8 cellular contexts compared by ENCODE assay signal in genomic region chr3:91383100-91383894, GRCh38.
DNase-seq lines count a peak whose midpoint lies in the region; ATAC-seq and TF ChIP-seq lines count a peak whose summit lies in the region.
"Not testable (repeated sequence)": the region's sequence is repeated elsewhere in the genome, so short reads cannot be mapped to it uniquely, and the experiment has no call there.

No MANE protein-coding gene starts in this region.

- H3K4me3 Mint-ChIP-seq in activated CD4-positive, alpha-beta T cell treated with anti-CD3 and anti-CD28 coated beads, Interleukin-2, amount 10 ng/mL, durations not matched to agents 7 days and 5 days = not testable (repeated sequence)
- H3K4me3 Mint-ChIP-seq in activated naive CD8-positive, alpha-beta T cell treated with anti-CD3 and anti-CD28 coated beads, Interleukin-2, amount 10 ng/mL, durations not matched to agents 7 days and 5 days = peak overlapping the region; percentile 31
- H3K4me3 Mint-ChIP-seq in natural killer cell treated with Interleukin-12 subunit alpha and Interleukin-12 subunit beta and Interleukin-15 and Interleukin-18, amount 100 ng/mL, for 72 hours = peak overlapping the region; percentile 6

- DNase-seq in ELR (ENCODE audit: low read depth) (peak; percentile 9), HT1080 (ENCODE audit: low read depth) (peak; percentile 6), MM.1S (peak; percentile 39)
- DNase-seq in PC-3; activated CD4-positive, alpha-beta T cell treated with anti-CD3 and anti-CD28 coated beads, Interleukin-2, amount 10 ng/mL, durations not matched to agents 7 days and 5 days; activated naive CD8-positive, alpha-beta T cell treated with anti-CD3 and anti-CD28 coated beads, Interleukin-2, amount 10 ng/mL, durations not matched to agents 7 days and 5 days; natural killer cell treated with Interleukin-12 subunit alpha and Interleukin-12 subunit beta and Interleukin-15 and Interleukin-18, amount 100 ng/mL, for 72 hours (ENCODE audit: low spot score): not testable (repeated sequence)

- not testable (repeated sequence) for H3K4me1 Mint-ChIP-seq in activated CD4-positive, alpha-beta T cell treated with anti-CD3 and anti-CD28 coated beads, Interleukin-2, amount 10 ng/mL, durations not matched to agents 7 days and 5 days; activated naive CD8-positive, alpha-beta T cell treated with anti-CD3 and anti-CD28 coated beads, Interleukin-2, amount 10 ng/mL, durations not matched to agents 7 days and 5 days; natural killer cell treated with Interleukin-12 subunit alpha and Interleukin-12 subunit beta and Interleukin-15 and Interleukin-18, amount 100 ng/mL, for 72 hours (ENCODE audit: low read depth in 2 of 2)

- POLR2A ChIA-PET in PC-3 (lab: Charles Lee; ENCODE audit: unreplicated experiment); activated CD4-positive, alpha-beta T cell treated with anti-CD3 and anti-CD28 coated beads, Interleukin-2, amount 10 ng/mL, durations not matched to agents 7 days and 5 days (lab: Charles Lee); activated naive CD8-positive, alpha-beta T cell treated with anti-CD3 and anti-CD28 coated beads, Interleukin-2, amount 10 ng/mL, durations not matched to agents 7 days and 5 days (lab: Charles Lee): not testable (repeated sequence)

- peak overlapping the region; percentile 4 for H3K27ac Mint-ChIP-seq in activated CD4-positive, alpha-beta T cell treated with anti-CD3 and anti-CD28 coated beads, Interleukin-2, amount 10 ng/mL, durations not matched to agents 7 days and 5 days
- peak overlapping the region; percentile 47 for H3K27ac Mint-ChIP-seq in activated naive CD8-positive, alpha-beta T cell treated with anti-CD3 and anti-CD28 coated beads, Interleukin-2, amount 10 ng/mL, durations not matched to agents 7 days and 5 days
- H3K27ac Mint-ChIP-seq in natural killer cell treated with Interleukin-12 subunit alpha and Interleukin-12 subunit beta and Interleukin-15 and Interleukin-18, amount 100 ng/mL, for 72 hours = not testable (repeated sequence)

- not testable (repeated sequence) for H3K27me3 Mint-ChIP-seq in activated CD4-positive, alpha-beta T cell treated with anti-CD3 and anti-CD28 coated beads, Interleukin-2, amount 10 ng/mL, durations not matched to agents 7 days and 5 days; activated naive CD8-positive, alpha-beta T cell treated with anti-CD3 and anti-CD28 coated beads, Interleukin-2, amount 10 ng/mL, durations not matched to agents 7 days and 5 days; natural killer cell treated with Interleukin-12 subunit alpha and Interleukin-12 subunit beta and Interleukin-15 and Interleukin-18, amount 100 ng/mL, for 72 hours

- H3K36me3 ChIP-seq in BLaER1; MM.1S (replicated peaks; ENCODE audit: insufficient read depth, low read length); PC-3 (ENCODE audit: low read depth, low read length): not testable (repeated sequence)

- not testable (repeated sequence) for H3F3A ChIP-seq in MM.1S (ENCODE audit: insufficient read depth, low read length); PC-3 (ENCODE audit: low read length, unreplicated experiment)

- CTCF ChIA-PET in PC-3 (lab: Charles Lee); activated CD4-positive, alpha-beta T cell treated with anti-CD3 and anti-CD28 coated beads, Interleukin-2, amount 10 ng/mL, durations not matched to agents 7 days and 5 days (lab: Charles Lee): not testable (repeated sequence)

- not testable (repeated sequence) for H3K9ac ChIP-seq in BLaER1; MM.1S (ENCODE audit: low read length); PC-3 (ENCODE audit: low read length)

- H2AFZ ChIP-seq in MM.1S (ENCODE audit: low read length) (peak overlapping the region; percentile 53), PC-3 (ENCODE audit: low read length) (0 out of 2 replicates have a peak overlapping the region, but pooled peaks have one; percentile 22)

- H3K9me2 ChIP-seq in MM.1S (replicated peaks; ENCODE audit: insufficient read depth, low read length); PC-3 (replicated peaks; ENCODE audit: low read length): not testable (repeated sequence)

- TF ChIP-seq CTCF in MM.1S (IDR thresholded peaks at IDR 0.05; ENCODE audit: low read length); PC-3 (conservative IDR thresholded peaks at IDR 0.05; ENCODE audit: low read depth, low read length): not testable (repeated sequence)

- H3K27ac ChIP-seq in BLaER1 = 0 out of 2 replicates have a peak overlapping the region, but pooled peaks have one; percentile 22
- not testable (repeated sequence) for H3K27ac ChIP-seq in MM.1S (ENCODE audit: low read length); PC-3 (ENCODE audit: low read length)

- H3K79me2 ChIP-seq in MM.1S (ENCODE audit: low read length); PC-3 (ENCODE audit: low read length): not testable (repeated sequence)

- not testable (repeated sequence) for H3K27me3 ChIP-seq in BLaER1; MM.1S (replicated peaks; ENCODE audit: insufficient read depth, low read length); PC-3 (ENCODE audit: low read length)

- intact Hi-C loops in PC-3 (cut with micrococcal nuclease) = not testable (repeated sequence)

- not testable (repeated sequence) for ATAC-seq in PC-3; activated naive CD8-positive, alpha-beta T cell treated with anti-CD3 and anti-CD28 coated beads, Interleukin-2, amount 10 ng/mL, durations not matched to agents 7 days and 5 days (ENCODE audit: low read depth); natural killer cell treated with Interleukin-12 subunit alpha and Interleukin-12 subunit beta and Interleukin-15 and Interleukin-18, amount 100 ng/mL, for 72 hours

- H3K4me2 ChIP-seq in BLaER1; MM.1S (ENCODE audit: low read depth, low read length): not testable (repeated sequence)
- H3K4me2 ChIP-seq in PC-3 (ENCODE audit: low read length) = peak overlapping the region; percentile 31; the same call in 1 of the 2 replicates

- not testable (repeated sequence) for BruUV-seq in PC-3 (replicated peaks; lab: Mats Ljungman, UMichigan)

- H3K4me1 ChIP-seq in BLaER1; MM.1S (ENCODE audit: low read length); PC-3 (ENCODE audit: insufficient read depth, low read length): not testable (repeated sequence)

- not testable (repeated sequence) for H3K9me3 ChIP-seq in BLaER1; MM.1S (replicated peaks; ENCODE audit: insufficient read depth, low read length); PC-3 (ENCODE audit: low read length)

- H3K36me3 Mint-ChIP-seq in activated CD4-positive, alpha-beta T cell treated with anti-CD3 and anti-CD28 coated beads, Interleukin-2, amount 10 ng/mL, durations not matched to agents 7 days and 5 days (ENCODE audit: low read depth); activated naive CD8-positive, alpha-beta T cell treated with anti-CD3 and anti-CD28 coated beads, Interleukin-2, amount 10 ng/mL, durations not matched to agents 7 days and 5 days: not testable (repeated sequence)
- peaks cover 24% of the 10 kb centered on the region for H3K36me3 Mint-ChIP-seq in natural killer cell treated with Interleukin-12 subunit alpha and Interleukin-12 subunit beta and Interleukin-15 and Interleukin-18, amount 100 ng/mL, for 72 hours

- not testable (repeated sequence) for H4K20me1 ChIP-seq in BLaER1; MM.1S (ENCODE audit: insufficient read depth, low read length); PC-3 (ENCODE audit: low read length)

- not testable (repeated sequence) for H3K4me3 ChIP-seq in BLaER1; MM.1S (ENCODE audit: low read length); PC-3 (ENCODE audit: low read length)

- H3K9me3 Mint-ChIP-seq in activated CD4-positive, alpha-beta T cell treated with anti-CD3 and anti-CD28 coated beads, Interleukin-2, amount 10 ng/mL, durations not matched to agents 7 days and 5 days = peaks cover 20% of the 10 kb centered on the region
- peaks cover 12% of the 10 kb centered on the region for H3K9me3 Mint-ChIP-seq in activated naive CD8-positive, alpha-beta T cell treated with anti-CD3 and anti-CD28 coated beads, Interleukin-2, amount 10 ng/mL, durations not matched to agents 7 days and 5 days
- peaks cover 24% of the 10 kb centered on the region for H3K9me3 Mint-ChIP-seq in natural killer cell treated with Interleukin-12 subunit alpha and Interleukin-12 subunit beta and Interleukin-15 and Interleukin-18, amount 100 ng/mL, for 72 hours
